Comparison of ENCODE assay signal across 9 cellular contexts in genomic region chr17:49993423-49994037, GRCh38. TPM values are rescaled to one million over a fixed set of nuclear protein-coding genes. Genes with fewer than 3 reads are reported as not detected.
DNase-seq lines count a peak whose midpoint lies in the region; ATAC-seq and TF ChIP-seq lines count a peak whose summit lies in the region.
"Had no signal": no experiment of that assay in that cellular context is flagged by ENCODE, and none has a peak within 500 bp of the region (broad histone marks: within the 10 kb centered on the region; RNA-seq: fewer than 3 reads in every experiment).

No MANE protein-coding gene starts in this region.

- no peak overlapping the region for H2AFZ ChIP-seq in mesenchymal stem cell (ENCODE audit: low read depth, low read length)

- H3K4me1 ChIP-seq in colonic mucosa, result peaks cover 11% of the 10 kb centered on the region
- H3K4me1 ChIP-seq in mesenchymal stem cell (ENCODE audit: control insufficient read depth, insufficient read depth, low read depth, low read length), result peaks cover 35% of the 10 kb centered on the region

- peak overlapping the region; percentile 82 for H3K4me2 ChIP-seq in mesenchymal stem cell (ENCODE audit: low read length, poor library complexity, severe bottlenecking)

- H3K36me3 ChIP-seq in colonic mucosa (no peaks in the 10 kb centered on the region), mesenchymal stem cell (ENCODE audit: control insufficient read depth in 1 of 2, insufficient read depth in 2 of 2, low read depth in 1 of 2, low read length in 2 of 2) (no peaks in the 10 kb centered on the region)

- no peak overlapping the region for H3K23ac ChIP-seq in mesenchymal stem cell (ENCODE audit: low read length in 2 of 2)

- H3K9me3 ChIP-seq in colonic mucosa (no peaks in the 10 kb centered on the region), mesenchymal stem cell (ENCODE audit: control insufficient read depth, low read length) (no peaks in the 10 kb centered on the region)

- no peak overlapping the region for H4K8ac ChIP-seq in mesenchymal stem cell (ENCODE audit: low read length)

- H3K27ac ChIP-seq in colonic mucosa (no peak overlapping the region), mesenchymal stem cell (ENCODE audit: low read length, poor library complexity, severe bottlenecking) (no peak overlapping the region)
- H3K27ac ChIP-seq: HL-60 had no signal

- H3K9me3 Mint-ChIP-seq in type B pancreatic cell, result no peaks in the 10 kb centered on the region

- peaks cover 77% of the 10 kb centered on the region for H3K27me3 Mint-ChIP-seq in type B pancreatic cell

- no peak overlapping the region for H3K18ac ChIP-seq in mesenchymal stem cell (ENCODE audit: low read depth in 1 of 2, low read length in 2 of 2)

- H4K91ac ChIP-seq in mesenchymal stem cell (ENCODE audit: low read length), result no peak overlapping the region

- no peak overlapping the region for H3K4ac ChIP-seq in mesenchymal stem cell (ENCODE audit: low read depth in 1 of 2, low read length in 2 of 2)

- no peak overlapping the region for H2BK120ac ChIP-seq in mesenchymal stem cell (ENCODE audit: low read depth, low read length)

- TF ChIP-seq CTCF in colonic mucosa (IDR thresholded peaks at IDR 0.05) (no peak), type B pancreatic cell (conservative IDR thresholded peaks at IDR 0.05) (no peak)

- peaks cover 69% of the 10 kb centered on the region for H3K27me3 ChIP-seq in colonic mucosa
- H3K27me3 ChIP-seq in mesenchymal stem cell (ENCODE audit: control insufficient read depth in 1 of 2, insufficient read depth in 1 of 2, low read length in 2 of 2), result peaks cover 75 to 77% of the 10 kb centered on the region in 2 experiments

- H2BK12ac ChIP-seq in mesenchymal stem cell (ENCODE audit: low read length in 2 of 2), result no peak overlapping the region

- H3K79me1 ChIP-seq in mesenchymal stem cell (replicated peaks; ENCODE audit: low read length, poor library complexity, severe bottlenecking), result no peaks in the 10 kb centered on the region

- H3K4me3 ChIP-seq in colonic mucosa (peak overlapping the region; percentile 32), mesenchymal stem cell (ENCODE audit: insufficient read depth in 1 of 2, low read depth in 1 of 2, low read length in 2 of 2) (peak overlapping the region; percentile 50 to 77)

- no peak for ATAC-seq in GM19035 (IDR thresholded peaks at IDR 0.05; ENCODE audit: unreplicated experiment)

- peak overlapping the region; percentile 95 for H3K4me3 Mint-ChIP-seq in type B pancreatic cell

- peak overlapping the region; percentile 79 for H3K27ac Mint-ChIP-seq in type B pancreatic cell

- no peak overlapping the region for H2BK15ac ChIP-seq in mesenchymal stem cell (ENCODE audit: low read depth, poor library complexity, severe bottlenecking)

- H3K14ac ChIP-seq in mesenchymal stem cell (ENCODE audit: low read length in 2 of 2), result no peak overlapping the region

- DNase-seq in COLO668 (lab: John Stamatoyannopoulos, UW; ENCODE audit: unreplicated experiment) (peak; percentile 11), NCI-H510A treated with DMSO at 0.1 percent for 48 hours (lab: John Stamatoyannopoulos, UW) (peak; percentile 71), colonic mucosa (no peak), mesenchymal stem cell (no peak), type B pancreatic cell (ENCODE audit: extremely low spot score, unreplicated experiment) (no peak), Ammon's horn (ENCODE audit: low spot score) (no peak), NCI-H187 (lab: John Stamatoyannopoulos, UW) (no peak)

- peaks cover 3% of the 10 kb centered on the region for H3K36me3 Mint-ChIP-seq in type B pancreatic cell

- peaks cover 31% of the 10 kb centered on the region for H3K4me1 Mint-ChIP-seq in type B pancreatic cell (ENCODE audit: unreplicated experiment)

- under 1% methylated on average over 54 of the region's 77 CpGs for WGBS in mesenchymal stem cell

- H3K9ac ChIP-seq in colonic mucosa (ENCODE audit: low read depth in 2 of 2, low read length in 2 of 2) (peak overlapping the region in 1 of 2 donors; percentile 35), mesenchymal stem cell (ENCODE audit: low read length) (peak overlapping the region; percentile 68)

- no peak overlapping the region for H2AK5ac ChIP-seq in mesenchymal stem cell (ENCODE audit: low read length, severe bottlenecking)

- intact Hi-C loops in colonic mucosa (cut with DNase I), result no loop called here

- H2BK5ac ChIP-seq in mesenchymal stem cell (ENCODE audit: low read depth, low read length, poor library complexity, severe bottlenecking), result no peak overlapping the region

RNA-seq across cellular contexts. Expression of gene DLX3, which starts 1.5 kb away (rescaled TPM):
- total RNA-seq in colonic mucosa (under 1 TPM in 1 of 2 donors, not detected in 1; 0.21 TPM), type B pancreatic cell (ENCODE audit: low replicate concordance) (15.9 and 16.7 TPM in 2 replicates)
- polyA plus RNA-seq in mesenchymal stem cell (2013, experiment 1 of 2), result 0.01 TPM
- polyA plus RNA-seq in mesenchymal stem cell (2013, experiment 2 of 2), result not detected

RNA-seq across cellular contexts. Expression of gene DLX4, which starts 24.5 kb away (rescaled TPM):
- total RNA-seq in colonic mucosa (under 1 TPM in 1 of 2 donors, not detected in 1; 0.49 TPM), type B pancreatic cell (ENCODE audit: low replicate concordance) (3.1 and 10.4 TPM in 2 replicates)
- 0.14 TPM for polyA plus RNA-seq in mesenchymal stem cell (2013, experiment 1 of 2)
- polyA plus RNA-seq in mesenchymal stem cell (2013, experiment 2 of 2), result 0.03 TPM

Comparison
In these comparisons a context has a peak if more than half of its experiments do, and no peak if none do; other contexts are left out.
1. DNase-seq: peak in COLO668 (single experiment) and NCI-H510A treated with DMSO at 0.1 percent for 48 hours (single experiment); none in colonic mucosa (single experiment), mesenchymal stem cell (single experiment), type B pancreatic cell (single experiment), Ammon's horn (single experiment) and NCI-H187 (0 of 2).
2. RNA of gene DLX3, which starts 1.5 kb away (total RNA-seq): 15.9 to 16.7 TPM in type B pancreatic cell; 0.21 TPM in colonic mucosa; every median in the first group is over 10 times any median in the second.